Comparison of ENCODE assay signal across 8 cellular contexts in genomic region chr19:48332662-48333466, GRCh38. TPM values are rescaled to one million over a fixed set of nuclear protein-coding genes. Genes with fewer than 3 reads are reported as not detected.
DNase-seq lines count a peak whose midpoint lies in the region; ATAC-seq and FAIRE-seq lines count a peak whose summit lies in the region.

No MANE protein-coding gene starts in this region.

- peaks cover 43% of the 10 kb centered on the region for H3K36me3 Mint-ChIP-seq in activated T-helper 2 cell treated with anti-CD3 and anti-CD28 coated beads, Interferon-gamma antibody, Interleukin-2, Interleukin-4, amounts not matched to agents 10 μg/mL and 5 μg/mL and 100 μg/mL, durations not matched to agents 14 hours and 24 hours and 36 hours (ENCODE audit: low read depth)
- H3K36me3 Mint-ChIP-seq in natural killer cell treated with Interleukin-12 subunit alpha and Interleukin-12 subunit beta and Interleukin-15 and Interleukin-18, amount 100 ng/mL, for 72 hours = peaks cover 4% of the 10 kb centered on the region

- peak; percentile 78 to 83 for ATAC-seq in natural killer cell treated with Interleukin-12 subunit alpha and Interleukin-12 subunit beta and Interleukin-15 and Interleukin-18, amount 100 ng/mL, for 72 hours

- H2AFZ ChIP-seq in GM23248 (peak overlapping the region; percentile 36; the same call in 1 of the 2 replicates), Karpas-422 (ENCODE audit: low read length) (no peak overlapping the region)

- H3K79me2 ChIP-seq in GM23248 (ENCODE audit: insufficient read depth) (peaks cover 22% of the 10 kb centered on the region), Karpas-422 (ENCODE audit: low read length) (0 out of 2 replicates have a peak, but pooled peaks cover 3% of the 10 kb centered on the region)

- peaks cover 49% of the 10 kb centered on the region for H3K4me1 Mint-ChIP-seq in activated T-helper 2 cell treated with anti-CD3 and anti-CD28 coated beads, Interferon-gamma antibody, Interleukin-2, Interleukin-4, amounts not matched to agents 10 μg/mL and 5 μg/mL and 100 μg/mL, durations not matched to agents 14 hours and 24 hours and 36 hours (ENCODE audit: low read depth)
- peaks cover 54 to 56% of the 10 kb centered on the region in 2 donors for H3K4me1 Mint-ChIP-seq in natural killer cell treated with Interleukin-12 subunit alpha and Interleukin-12 subunit beta and Interleukin-15 and Interleukin-18, amount 100 ng/mL, for 72 hours (ENCODE audit: low read depth in 2 of 2)

- WGBS in GM23248 (ENCODE audit: low coverage in 1 of 2, low lambda C conversion rate in 2 of 2, missing lambda C conversion rate in 2 of 2), 2 experiments = 3% methylated on average over 25 of the region's 25 CpGs

- no peak for FAIRE-seq in RCC 7860 (lab: Jason Lieb, UNC)

- H3K9ac ChIP-seq in GM23248 (peak overlapping the region; percentile 16; the same call in 1 of the 2 replicates), Karpas-422 (ENCODE audit: low read length) (peak overlapping the region; percentile 85)

- H3K27ac Mint-ChIP-seq in activated T-helper 2 cell treated with anti-CD3 and anti-CD28 coated beads, Interferon-gamma antibody, Interleukin-2, Interleukin-4, amounts not matched to agents 10 μg/mL and 5 μg/mL and 100 μg/mL, durations not matched to agents 14 hours and 24 hours and 36 hours = peak overlapping the region; percentile 86
- peak overlapping the region; percentile 95 to 97 for H3K27ac Mint-ChIP-seq in natural killer cell treated with Interleukin-12 subunit alpha and Interleukin-12 subunit beta and Interleukin-15 and Interleukin-18, amount 100 ng/mL, for 72 hours

- no peaks in the 10 kb centered on the region for H4K20me1 ChIP-seq in GM23248 (ENCODE audit: insufficient read depth)
- H4K20me1 ChIP-seq in Karpas-422 (ENCODE audit: insufficient read depth, low read depth, low read length) = no peaks in the 10 kb centered on the region

- H3K4me3 ChIP-seq in GM23248 = peak overlapping the region; percentile 66
- H3K4me3 ChIP-seq in Karpas-422 (ENCODE audit: low read length) = peak overlapping the region; percentile 76

- H3K4me3 Mint-ChIP-seq in activated T-helper 2 cell treated with anti-CD3 and anti-CD28 coated beads, Interferon-gamma antibody, Interleukin-2, Interleukin-4, amounts not matched to agents 10 μg/mL and 5 μg/mL and 100 μg/mL, durations not matched to agents 14 hours and 24 hours and 36 hours (ENCODE audit: low read depth) = peak overlapping the region; percentile 86
- H3K4me3 Mint-ChIP-seq in natural killer cell treated with Interleukin-12 subunit alpha and Interleukin-12 subunit beta and Interleukin-15 and Interleukin-18, amount 100 ng/mL, for 72 hours = peak overlapping the region; percentile 98

- H3K36me3 ChIP-seq in GM23248 (ENCODE audit: low read depth) (peaks cover 11% of the 10 kb centered on the region; the same call in 1 of the 2 replicates), Karpas-422 (ENCODE audit: insufficient read depth, low read length) (peaks cover 6% of the 10 kb centered on the region)

- H3K9me2 ChIP-seq in GM23248 (ENCODE audit: insufficient read depth) = no peaks in the 10 kb centered on the region
- H3K9me2 ChIP-seq in Karpas-422 (replicated peaks; ENCODE audit: insufficient read depth, low read length) = no peaks in the 10 kb centered on the region

- H3K9me3 Mint-ChIP-seq in activated T-helper 2 cell treated with anti-CD3 and anti-CD28 coated beads, Interferon-gamma antibody, Interleukin-2, Interleukin-4, amounts not matched to agents 10 μg/mL and 5 μg/mL and 100 μg/mL, durations not matched to agents 14 hours and 24 hours and 36 hours = peaks cover 3% of the 10 kb centered on the region
- no peaks in the 10 kb centered on the region for H3K9me3 Mint-ChIP-seq in natural killer cell treated with Interleukin-12 subunit alpha and Interleukin-12 subunit beta and Interleukin-15 and Interleukin-18, amount 100 ng/mL, for 72 hours

- in situ Hi-C loops in GM23248 (cut with MboI) = no loop called here

- H3K27ac ChIP-seq in GM23248 (peak overlapping the region; percentile 34), Karpas-422 (ENCODE audit: low read length) (peak overlapping the region; percentile 89)

- intact Hi-C loops in activated T-helper 2 cell treated with anti-CD3 and anti-CD28 coated beads, Interferon-gamma antibody, Interleukin-2, Interleukin-4, amounts not matched to agents 10 μg/mL and 5 μg/mL and 100 μg/mL, durations not matched to agents 14 hours and 24 hours and 36 hours (cut with micrococcal nuclease) = loop anchor here (1.0 to 5.0 kb wide), 3 partner anchors 11 to 66 kb away; no protein-coding TSS in a partner anchor

- H3F3A ChIP-seq in GM23248 (ENCODE audit: insufficient read depth) = peaks cover 43% of the 10 kb centered on the region

- no peaks in the 10 kb centered on the region for H3K9me3 ChIP-seq in GM23248 (ENCODE audit: low read depth)
- H3K9me3 ChIP-seq in Karpas-422 (ENCODE audit: low read length) = 0 out of 2 replicates have a peak, but pooled peaks cover 4% of the 10 kb centered on the region

- DNase-seq in Daoy (ENCODE audit: low read depth) (peak; percentile 93), GM23248 (peak; percentile 96), Karpas-422 (peak; percentile 99), RCC 7860 (ENCODE audit: low spot score) (peak; percentile 39), fibroblast of peridontal ligament (ENCODE audit: extremely low read depth) (peak; percentile 98)
- DNase-seq in activated T-helper 2 cell treated with anti-CD3 and anti-CD28 coated beads, Interferon-gamma antibody, Interleukin-2, Interleukin-4, amounts not matched to agents 10 μg/mL and 5 μg/mL and 100 μg/mL, durations not matched to agents 14 hours and 24 hours and 36 hours (ENCODE audit: low spot score) = peak; percentile 94
- DNase-seq in natural killer cell treated with Interleukin-12 subunit alpha and Interleukin-12 subunit beta and Interleukin-15 and Interleukin-18, amount 100 ng/mL, for 72 hours (ENCODE audit: low spot score) = peak; percentile 93
- DNase-seq in stimulated activated naive CD4-positive, alpha-beta T cell (lab: John Stamatoyannopoulos, UW) = peak; percentile 85 to 99 (median 97)

- H3K4me2 ChIP-seq in GM23248 (ENCODE audit: unreplicated experiment) (peak overlapping the region; percentile 23), Karpas-422 (ENCODE audit: low read depth, low read length, poor library complexity, severe bottlenecking) (peak overlapping the region; percentile 78)

- no peaks in the 10 kb centered on the region for H3K27me3 Mint-ChIP-seq in activated T-helper 2 cell treated with anti-CD3 and anti-CD28 coated beads, Interferon-gamma antibody, Interleukin-2, Interleukin-4, amounts not matched to agents 10 μg/mL and 5 μg/mL and 100 μg/mL, durations not matched to agents 14 hours and 24 hours and 36 hours (ENCODE audit: low read depth)
- no peaks in the 10 kb centered on the region for H3K27me3 Mint-ChIP-seq in natural killer cell treated with Interleukin-12 subunit alpha and Interleukin-12 subunit beta and Interleukin-15 and Interleukin-18, amount 100 ng/mL, for 72 hours

- peaks cover 27% of the 10 kb centered on the region for H3K4me1 ChIP-seq in GM23248 (ENCODE audit: insufficient read depth)
- peaks cover 49% of the 10 kb centered on the region for H3K4me1 ChIP-seq in Karpas-422 (ENCODE audit: low read length)

- H3K27me3 ChIP-seq in GM23248 (replicated peaks; ENCODE audit: insufficient read depth) = no peaks in the 10 kb centered on the region
- H3K27me3 ChIP-seq in Karpas-422 (ENCODE audit: low read length) = no peaks in the 10 kb centered on the region

RNA-seq across cellular contexts. Expression of gene EMP3, which starts 7.5 kb away (rescaled TPM):
- total RNA-seq in Daoy (2014; rRNA removed; shearing (Covaris generic)) = 36.2 and 54.6 TPM in 2 replicates
- 165 and 196 TPM in 2 replicates for total RNA-seq in GM23248 (2014; rRNA removed; shearing (Covaris generic))
- 716 and 742 TPM in 2 replicates for polyA plus RNA-seq in GM23248 (2016; fragmentation: Nextera tagmentation; extraction: Ambion mirVana)
- 64.7 and 77.3 TPM in 2 replicates for total RNA-seq in Karpas-422 (2014; rRNA removed; shearing (Covaris generic); ENCODE audit: low replicate concordance)
- 318 and 329 TPM in 2 replicates for total RNA-seq in activated T-helper 2 cell treated with anti-CD3 and anti-CD28 coated beads, Interferon-gamma antibody, Interleukin-2, Interleukin-4, amounts not matched to agents 10 μg/mL and 5 μg/mL and 100 μg/mL, durations not matched to agents 14 hours and 24 hours and 36 hours
- 100 to 1,000 TPM in 1 of 2 donors, 10 to 100 TPM in 1; 99.4 to 157 TPM for total RNA-seq in natural killer cell treated with Interleukin-12 subunit alpha and Interleukin-12 subunit beta and Interleukin-15 and Interleukin-18, amount 100 ng/mL, for 72 hours

RNA-seq across cellular contexts. Expression of gene TMEM143, which starts 30.9 kb away (rescaled TPM):
- 2.5 and 3.8 TPM in 2 replicates for total RNA-seq in Daoy (2014; rRNA removed; shearing (Covaris generic))
- total RNA-seq in GM23248 (2014; rRNA removed; shearing (Covaris generic)) = 7.6 and 27.1 TPM in 2 replicates
- 8.6 and 9.9 TPM in 2 replicates for polyA plus RNA-seq in GM23248 (2016; fragmentation: Nextera tagmentation; extraction: Ambion mirVana)
- 7.8 and 10.4 TPM in 2 replicates for total RNA-seq in Karpas-422 (2014; rRNA removed; shearing (Covaris generic); ENCODE audit: low replicate concordance)
- 12.8 and 13.1 TPM in 2 replicates for total RNA-seq in activated T-helper 2 cell treated with anti-CD3 and anti-CD28 coated beads, Interferon-gamma antibody, Interleukin-2, Interleukin-4, amounts not matched to agents 10 μg/mL and 5 μg/mL and 100 μg/mL, durations not matched to agents 14 hours and 24 hours and 36 hours
- total RNA-seq in natural killer cell treated with Interleukin-12 subunit alpha and Interleukin-12 subunit beta and Interleukin-15 and Interleukin-18, amount 100 ng/mL, for 72 hours = 10 to 100 TPM in 1 of 2 donors, 1 to 10 TPM in 1; 6.9 to 25.5 TPM

RNA-seq across cellular contexts. Expression of gene SYNGR4, which starts 31.3 kb away (rescaled TPM):
- total RNA-seq in Daoy (2014; rRNA removed; shearing (Covaris generic)) = not detected in 2 replicates
- not detected in 2 replicates for total RNA-seq in GM23248 (2014; rRNA removed; shearing (Covaris generic))
- not detected in 2 replicates for polyA plus RNA-seq in GM23248 (2016; fragmentation: Nextera tagmentation; extraction: Ambion mirVana)
- total RNA-seq in Karpas-422 (2014; rRNA removed; shearing (Covaris generic); ENCODE audit: low replicate concordance) = not detected in 2 replicates
- total RNA-seq in activated T-helper 2 cell treated with anti-CD3 and anti-CD28 coated beads, Interferon-gamma antibody, Interleukin-2, Interleukin-4, amounts not matched to agents 10 μg/mL and 5 μg/mL and 100 μg/mL, durations not matched to agents 14 hours and 24 hours and 36 hours = not detected in 2 replicates
- under 1 TPM in 1 of 2 donors, not detected in 1; 0.45 TPM for total RNA-seq in natural killer cell treated with Interleukin-12 subunit alpha and Interleukin-12 subunit beta and Interleukin-15 and Interleukin-18, amount 100 ng/mL, for 72 hours

RNA-seq across cellular contexts. Expression of gene KDELR1, which starts 58.5 kb away (rescaled TPM):
- total RNA-seq in Daoy (2014; rRNA removed; shearing (Covaris generic)) = 54.5 and 61.0 TPM in 2 replicates
- total RNA-seq in GM23248 (2014; rRNA removed; shearing (Covaris generic)) = 126 and 170 TPM in 2 replicates
- polyA plus RNA-seq in GM23248 (2016; fragmentation: Nextera tagmentation; extraction: Ambion mirVana) = 231 and 242 TPM in 2 replicates
- 39.5 and 53.7 TPM in 2 replicates for total RNA-seq in Karpas-422 (2014; rRNA removed; shearing (Covaris generic); ENCODE audit: low replicate concordance)
- 80.2 and 87.8 TPM in 2 replicates for total RNA-seq in activated T-helper 2 cell treated with anti-CD3 and anti-CD28 coated beads, Interferon-gamma antibody, Interleukin-2, Interleukin-4, amounts not matched to agents 10 μg/mL and 5 μg/mL and 100 μg/mL, durations not matched to agents 14 hours and 24 hours and 36 hours
- total RNA-seq in natural killer cell treated with Interleukin-12 subunit alpha and Interleukin-12 subunit beta and Interleukin-15 and Interleukin-18, amount 100 ng/mL, for 72 hours = 10 to 100 TPM; 64.4 to 80.9 TPM

Comparison
In these comparisons a context has a peak if more than half of its experiments do, and no peak if none do; other contexts are left out.
1. Peak in every context shown above with its lines: DNase-seq, ATAC-seq, H3K4me3 ChIP-seq and H3K27ac ChIP-seq.
2. DNase-seq: peak in every context shown above with its lines; median percentile 99 in Karpas-422; 98 in fibroblast of peridontal ligament; 97 in stimulated activated naive CD4-positive, alpha-beta T cell; 96 in GM23248; 94 in activated T-helper 2 cell treated with anti-CD3 and anti-CD28 coated beads, Interferon-gamma antibody, Interleukin-2, Interleukin-4, amounts not matched to agents 10 μg/mL and 5 μg/mL and 100 μg/mL, durations not matched to agents 14 hours and 24 hours and 36 hours; 93 in Daoy; 93 in natural killer cell treated with Interleukin-12 subunit alpha and Interleukin-12 subunit beta and Interleukin-15 and Interleukin-18, amount 100 ng/mL, for 72 hours; 39 in RCC 7860.